ENCODE assay signal across 1 cellular context in genomic region chr6:87540541-87540940, GRCh38.
TF ChIP-seq lines count a peak whose summit lies in the region.

No MANE protein-coding gene starts in this region.

TF ChIP-seq in K562, 482 proteins besides CTCF, POLR2A, EP300 and RAD21 (continued from another document):
- no peak for TF ChIP-seq ZNF395 (CRISPR knock-in tag; IDR thresholded peaks at IDR 0.05)
